30 cellular contexts compared by ENCODE assay signal in the genomic region with DNA sequence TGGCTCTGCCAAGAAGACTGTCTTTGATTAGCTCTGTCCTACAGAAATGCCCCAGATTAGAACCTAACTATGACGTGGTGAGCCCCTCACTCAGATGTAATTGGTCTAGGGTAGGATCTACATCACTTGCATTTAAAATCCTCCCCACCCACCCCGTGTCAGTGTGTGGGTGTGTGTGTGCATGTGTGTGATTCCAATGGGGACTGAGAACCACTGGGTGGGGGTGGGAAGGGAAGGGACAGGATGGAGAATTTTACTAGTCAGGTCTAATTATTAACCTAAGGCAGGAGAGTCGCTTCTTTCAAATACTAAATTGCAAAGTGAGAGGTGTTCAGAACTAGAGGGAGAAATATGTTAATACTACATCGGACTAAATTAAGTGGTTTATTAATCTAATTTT.
DNase-seq lines count a peak whose midpoint lies in the region; ATAC-seq and TF ChIP-seq lines count a peak whose summit lies in the region.
"Had no signal": no experiment of that assay in that cellular context is flagged by ENCODE, and none has a peak within 500 bp of the region (broad histone marks: within the 10 kb centered on the region; RNA-seq: fewer than 3 reads in every experiment).

No MANE protein-coding gene starts in this region.

- intact Hi-C loops in OCI-LY7 (cut with micrococcal nuclease; ENCODE audit: unreplicated experiment) = no loop called here

- H3K9me3 ChIP-seq in OCI-LY7 (ENCODE audit: low read length) = no peaks in the 10 kb centered on the region
- H3K9me3 ChIP-seq: neutrophil, psoas muscle, thoracic aorta, uterus had no signal

- no peaks in the 10 kb centered on the region for H3K27me3 Mint-ChIP-seq in activated naive CD8-positive, alpha-beta T cell
- no peaks in the 10 kb centered on the region for H3K27me3 Mint-ChIP-seq in activated naive CD8-positive, alpha-beta T cell treated with anti-CD3 and anti-CD28 coated beads, Interleukin-2, amount 50 U/mL, for 24 hours
- H3K27me3 Mint-ChIP-seq in stimulated activated memory B cell treated with anti-CD40 and anti-IgM and Interleukin-4, amounts not matched to agents 10 μg/mL and 1 μg/mL and 100 μg/mL, for 72 hours = no peaks in the 10 kb centered on the region
- H3K27me3 Mint-ChIP-seq: effector memory CD8-positive, alpha-beta T cell had no signal

- no peak for TF ChIP-seq CTCF in OCI-LY7 (conservative IDR thresholded peaks at IDR 0.05; ENCODE audit: low read length)

- DNase-seq in activated naive CD8-positive, alpha-beta T cell treated with anti-CD3 and anti-CD28 coated beads, Interleukin-2, amount 50 U/mL, for 24 hours = no peak
- no peak for DNase-seq in OCI-LY7 (ENCODE audit: low spot score)
- peak; percentile 35 for DNase-seq in left kidney (ENCODE audit: low read depth, low spot score)
- DNase-seq in medulla oblongata (ENCODE audit: extremely low spot score) = no peak
- no peak for DNase-seq in midbrain (lab: John Stamatoyannopoulos, UW)
- DNase-seq: activated CD4-positive, alpha-beta T cell treated with anti-CD3 and anti-CD28 coated beads for 48 hours; activated naive CD4-positive, alpha-beta T cell treated with anti-CD3 and anti-CD28 coated beads for 36 hours; activated T-cell treated with anti-CD3 and anti-CD28 coated beads, Interleukin-2, amount 50 U/mL, for 48 hours; AML-193; aorta; cortex of kidney; effector memory CD8-positive, alpha-beta T cell; foreskin fibroblast; head of caudate nucleus; MV-4-11; NCI-H146; NCI-H446 treated with DMSO at 0.1 percent for 48 hours; psoas muscle; stimulated activated CD4-positive, alpha-beta T cell treated with anti-CD3 and anti-CD28 coated beads, Interleukin-15, amount 100 ng/mL, for 24 hours; stimulated activated naive CD4-positive, alpha-beta T cell treated with Interleukin-2 at 50 U/mL for 16 hours; T-helper 2 cell; uterus had no signal

- H3K27ac ChIP-seq in OCI-LY7 (ENCODE audit: low read depth, low read length, poor library complexity, severe bottlenecking) = no peak overlapping the region
- H3K27ac ChIP-seq: neutrophil, psoas muscle, thoracic aorta, uterus had no signal

- CTCF ChIA-PET in OCI-LY7 (lab: Charles Lee; ENCODE audit: unreplicated experiment) = no interaction called here

- no peaks in the 10 kb centered on the region for H3K9me3 Mint-ChIP-seq in activated naive CD8-positive, alpha-beta T cell (ENCODE audit: low read depth)
- peaks cover 4% of the 10 kb centered on the region for H3K9me3 Mint-ChIP-seq in activated naive CD8-positive, alpha-beta T cell treated with anti-CD3 and anti-CD28 coated beads, Interleukin-2, amount 50 U/mL, for 24 hours
- no peaks in the 10 kb centered on the region for H3K9me3 Mint-ChIP-seq in stimulated activated memory B cell treated with anti-CD40 and anti-IgM and Interleukin-4, amounts not matched to agents 10 μg/mL and 1 μg/mL and 100 μg/mL, for 72 hours
- H3K9me3 Mint-ChIP-seq: activated naive CD4-positive, alpha-beta T cell treated with anti-CD3 and anti-CD28 coated beads for 36 hours; effector memory CD8-positive, alpha-beta T cell had no signal

- peaks cover 49% of the 10 kb centered on the region for H3K4me1 ChIP-seq in OCI-LY7 (ENCODE audit: insufficient read depth, low read length, poor library complexity, severe bottlenecking)

- no peak for ATAC-seq in activated naive CD8-positive, alpha-beta T cell treated with anti-CD3 and anti-CD28 coated beads, Interleukin-2, amount 50 U/mL, for 24 hours
- no peak for ATAC-seq in stimulated activated memory B cell treated with anti-CD40 and anti-IgM and Interleukin-4, amounts not matched to agents 10 μg/mL and 1 μg/mL and 100 μg/mL, for 72 hours
- no peak for ATAC-seq in GM19395 (IDR thresholded peaks at IDR 0.05; ENCODE audit: unreplicated experiment)
- ATAC-seq: effector memory CD8-positive, alpha-beta T cell; esophagus mucosa had no signal

- BruUV-seq in OCI-LY7 (replicated peaks; lab: Mats Ljungman, UMichigan) = no TSS peak

- peak overlapping the region; percentile 36 for H3K27ac Mint-ChIP-seq in activated naive CD8-positive, alpha-beta T cell
- H3K27ac Mint-ChIP-seq in activated naive CD8-positive, alpha-beta T cell treated with anti-CD3 and anti-CD28 coated beads, Interleukin-2, amount 50 U/mL, for 24 hours = no peak overlapping the region
- H3K27ac Mint-ChIP-seq in stimulated activated memory B cell treated with anti-CD40 and anti-IgM and Interleukin-4, amounts not matched to agents 10 μg/mL and 1 μg/mL and 100 μg/mL, for 72 hours = peak overlapping the region; percentile 24
- H3K27ac Mint-ChIP-seq: activated naive CD4-positive, alpha-beta T cell treated with anti-CD3 and anti-CD28 coated beads for 36 hours had no signal

- peaks cover 62% of the 10 kb centered on the region for H4K20me1 ChIP-seq in OCI-LY7 (ENCODE audit: insufficient read depth, low read length)

- H3K4me3 ChIP-seq in OCI-LY7 (ENCODE audit: low read depth, low read length, poor library complexity, severe bottlenecking) = no peak overlapping the region
- H3K4me3 ChIP-seq: lung, psoas muscle, SK-N-MC, thoracic aorta, uterus had no signal

- H3K9me2 ChIP-seq in OCI-LY7 (ENCODE audit: insufficient read depth, low read length) = no peaks in the 10 kb centered on the region

- H3K4me3 Mint-ChIP-seq in activated naive CD8-positive, alpha-beta T cell = peak overlapping the region; percentile 9
- no peak overlapping the region for H3K4me3 Mint-ChIP-seq in activated naive CD8-positive, alpha-beta T cell treated with anti-CD3 and anti-CD28 coated beads, Interleukin-2, amount 50 U/mL, for 24 hours
- H3K4me3 Mint-ChIP-seq in stimulated activated memory B cell treated with anti-CD40 and anti-IgM and Interleukin-4, amounts not matched to agents 10 μg/mL and 1 μg/mL and 100 μg/mL, for 72 hours = no peak overlapping the region
- H3K4me3 Mint-ChIP-seq: activated naive CD4-positive, alpha-beta T cell treated with anti-CD3 and anti-CD28 coated beads for 36 hours; effector memory CD8-positive, alpha-beta T cell had no signal

- peaks cover 100% of the 10 kb centered on the region for H3K79me2 ChIP-seq in OCI-LY7 (ENCODE audit: insufficient read depth, low read depth, low read length)

- no peaks in the 10 kb centered on the region for H3K36me3 ChIP-seq in OCI-LY7 (ENCODE audit: insufficient read depth, low read length)
- H3K36me3 ChIP-seq: neutrophil, thoracic aorta, uterus had no signal

- peak overlapping the region; percentile 58; the same call in 1 of the 2 replicates for H3K4me2 ChIP-seq in OCI-LY7 (ENCODE audit: low read length)

- H3K4me1 Mint-ChIP-seq in activated naive CD8-positive, alpha-beta T cell (ENCODE audit: low read depth) = peaks cover 73% of the 10 kb centered on the region
- H3K4me1 Mint-ChIP-seq in activated naive CD8-positive, alpha-beta T cell treated with anti-CD3 and anti-CD28 coated beads, Interleukin-2, amount 50 U/mL, for 24 hours = peaks cover 69% of the 10 kb centered on the region
- H3K4me1 Mint-ChIP-seq in stimulated activated memory B cell treated with anti-CD40 and anti-IgM and Interleukin-4, amounts not matched to agents 10 μg/mL and 1 μg/mL and 100 μg/mL, for 72 hours = peaks cover 63% of the 10 kb centered on the region

- H3K36me3 Mint-ChIP-seq in activated naive CD8-positive, alpha-beta T cell = no peaks in the 10 kb centered on the region
- peaks cover 13% of the 10 kb centered on the region for H3K36me3 Mint-ChIP-seq in activated naive CD8-positive, alpha-beta T cell treated with anti-CD3 and anti-CD28 coated beads, Interleukin-2, amount 50 U/mL, for 24 hours (ENCODE audit: low read depth)
- H3K36me3 Mint-ChIP-seq in stimulated activated memory B cell treated with anti-CD40 and anti-IgM and Interleukin-4, amounts not matched to agents 10 μg/mL and 1 μg/mL and 100 μg/mL, for 72 hours = no peaks in the 10 kb centered on the region

- no peak overlapping the region for H2AFZ ChIP-seq in OCI-LY7 (ENCODE audit: low read length)

- POLR2A ChIA-PET in OCI-LY7 (lab: Charles Lee) = interaction anchor here (1.0 to 1.5 kb wide), 5 partner anchors 9 to 70 kb away, joined by 3 to 7 read pairs (median 3); no protein-coding TSS in a partner anchor
